In the genomic region with DNA sequence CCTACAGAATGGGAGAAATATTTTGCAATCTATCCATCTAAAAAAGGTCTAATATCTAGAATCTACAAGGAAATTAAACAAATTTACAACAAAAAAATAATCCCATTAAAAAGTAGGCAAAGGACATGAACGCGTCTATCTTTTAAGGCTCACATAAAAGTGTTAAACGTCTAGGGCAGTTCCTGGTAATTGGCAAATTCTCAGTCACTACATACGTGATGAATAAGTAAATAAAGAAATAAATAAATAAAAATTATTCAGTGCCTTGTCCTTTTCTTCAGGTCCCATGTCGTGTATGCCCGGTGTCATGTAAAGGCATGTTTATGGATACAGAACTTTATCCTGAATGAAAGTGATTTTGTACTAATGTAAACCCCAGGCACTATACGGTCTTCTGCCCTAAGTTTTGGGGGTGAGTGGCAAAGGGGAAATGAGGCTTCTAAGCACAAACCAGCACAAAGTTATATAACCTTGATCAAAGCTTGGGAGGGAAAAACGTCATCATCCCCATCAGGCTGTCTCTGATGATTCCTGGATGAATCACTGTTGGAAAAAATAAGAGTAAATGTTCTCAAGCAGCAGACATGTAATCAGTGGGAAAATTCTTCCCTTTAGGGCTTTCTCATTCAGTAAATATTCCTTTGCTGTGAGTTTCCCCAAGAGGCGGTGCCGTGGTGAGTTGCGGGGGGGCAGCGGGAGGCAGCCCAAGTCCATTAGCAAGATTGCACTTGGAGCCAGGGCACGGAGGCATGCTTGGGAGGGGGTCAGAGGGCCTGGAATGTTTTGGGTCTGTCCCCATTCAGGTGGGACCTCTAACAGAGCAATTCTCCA, we compare ENCODE assay signal across 8 cellular contexts. TPM values are rescaled to one million over a fixed set of nuclear protein-coding genes. Genes with fewer than 3 reads are reported as not detected.
DNase-seq lines count a peak whose midpoint lies in the region; TF ChIP-seq lines count a peak whose summit lies in the region.

No MANE protein-coding gene starts in this region.

- H3K36me3 ChIP-seq in fibroblast of lung (ENCODE audit: control insufficient read depth, insufficient read depth, low read length): no peaks in the 10 kb centered on the region

- peaks cover 48% of the 10 kb centered on the region for H3K4me1 Mint-ChIP-seq in osteocyte (ENCODE audit: unreplicated experiment)

- POLR2A ChIA-PET in RWPE1 (lab: Yijun Ruan, JAX; ENCODE audit: low non-redundant PET): no interaction called here

- no peaks in the 10 kb centered on the region for H4K20me1 ChIP-seq in fibroblast of lung (ENCODE audit: control insufficient read depth, extremely low read depth, insufficient read depth, low read length)

- CTCF ChIA-PET in RWPE1 (lab: Yijun Ruan, JAX): interaction anchor here (0.6 kb wide), 2 partner anchors 48 to 59 kb away, joined by 3 read pairs; no protein-coding TSS in a partner anchor

- H3K36me3 Mint-ChIP-seq in osteocyte (ENCODE audit: unreplicated experiment): no peaks in the 10 kb centered on the region

- no peak for TF ChIP-seq CTCF in AG09319 (IDR thresholded peaks at IDR 0.05; ENCODE audit: low read depth, low read length)
- TF ChIP-seq CTCF in RWPE1 (conservative IDR thresholded peaks at IDR 0.05; ENCODE audit: low read depth): no peak
- no peak for TF ChIP-seq CTCF in fibroblast of lung (conservative IDR thresholded peaks at IDR 0.05 in 1 of 2, IDR thresholded peaks at IDR 0.05 in 1 of 2; ENCODE audit: low read depth in 1 of 2, low read length in 2 of 2)
- TF ChIP-seq CTCF in osteocyte (IDR thresholded peaks at IDR 0.05): no peak

- H3K4me1 ChIP-seq in fibroblast of lung (ENCODE audit: control insufficient read depth, extremely low read depth, insufficient read depth, low read length): peaks cover 22% of the 10 kb centered on the region

- H3K4me2 ChIP-seq in fibroblast of lung (ENCODE audit: extremely low read depth, insufficient read depth, low read length): peak overlapping the region; percentile 19

- peak overlapping the region in 2 of 4 experiments; percentile 14 to 25 for H3K4me3 ChIP-seq in fibroblast of lung (replicated peaks in 1 of 4; ENCODE audit: control extremely low read depth in 1 of 4, insufficient read depth in 1 of 4, low read depth in 3 of 4, low read length in 4 of 4)

- peak overlapping the region; percentile 49 for H3K9ac ChIP-seq in fibroblast of lung (ENCODE audit: insufficient read depth, low read length)

- H3K27ac Mint-ChIP-seq in osteocyte (ENCODE audit: unreplicated experiment): peak overlapping the region; percentile 93

- H3K79me2 ChIP-seq in fibroblast of lung (ENCODE audit: control insufficient read depth, insufficient read depth, low read length): no peaks in the 10 kb centered on the region

- H2AFZ ChIP-seq in fibroblast of lung (ENCODE audit: low read length): no peak overlapping the region

- H3K9me3 Mint-ChIP-seq in osteocyte (ENCODE audit: unreplicated experiment): no peaks in the 10 kb centered on the region

- H3K27ac ChIP-seq in RWPE1 (peak overlapping the region; percentile 88), fibroblast of lung (ENCODE audit: insufficient read depth, low read length) (peak overlapping the region; percentile 68)

- H3K4me3 Mint-ChIP-seq in osteocyte (ENCODE audit: unreplicated experiment): peak overlapping the region; percentile 24

- H3K9me3 ChIP-seq in fibroblast of lung (ENCODE audit: control insufficient read depth, insufficient read depth, low read depth, low read length): no peaks in the 10 kb centered on the region

- H3K27me3 Mint-ChIP-seq in osteocyte (ENCODE audit: unreplicated experiment): no peaks in the 10 kb centered on the region

- no peaks in the 10 kb centered on the region for H3K27me3 ChIP-seq in fibroblast of lung (ENCODE audit: control insufficient read depth, insufficient read depth, low read length)

- DNase-seq in AG09319 (ENCODE audit: extremely low read depth, low read depth) (peak; percentile 90), RWPE1 (ENCODE audit: low spot score) (peak; percentile 94), fibroblast of lung (ENCODE audit: low read depth in 2 of 2) (peak; percentile 98 to 99), osteocyte (ENCODE audit: extremely low spot score, unreplicated experiment) (no peak), NCI-H187 treated with DMSO at 0.1 percent for 48 hours (lab: John Stamatoyannopoulos, UW) (no peak), iPS-NIHi11 (ENCODE audit: low spot score) (no peak), DMS114 treated with DMSO at 0.1 percent for 48 hours (lab: John Stamatoyannopoulos, UW; ENCODE audit: unreplicated experiment) (no peak)
- no peak for DNase-seq in stimulated activated CD4-positive, alpha-beta T cell treated with anti-CD3 and anti-CD28 coated beads, Interleukin-4, amount 100 ng/mL, for 4 hours

RNA-seq across cellular contexts. Expression of gene MICAL2, which starts 30.4 kb away (rescaled TPM):
- total RNA-seq in fibroblast of lung (88.6 and 275 TPM in 2 replicates), osteocyte (19.5 and 20.8 TPM in 2 replicates)
- 78.5 and 120 TPM in 2 replicates for polyA plus RNA-seq in fibroblast of lung
- polyA plus RNA-seq in fibroblast of lung (2012): 125 and 167 TPM in 2 replicates
- polyA minus RNA-seq in fibroblast of lung (ENCODE audit: low replicate concordance): 234 and 390 TPM in 2 replicates

Comparison
In these comparisons a context has a peak if more than half of its experiments do, and no peak if none do; other contexts are left out.
1. DNase-seq: peak in AG09319 (single experiment), RWPE1 (single experiment) and fibroblast of lung (2 of 2); none in osteocyte (single experiment), NCI-H187 treated with DMSO at 0.1 percent for 48 hours (single experiment), stimulated activated CD4-positive, alpha-beta T cell treated with anti-CD3 and anti-CD28 coated beads, Interleukin-4, amount 100 ng/mL, for 4 hours (0 of 2), iPS-NIHi11 (single experiment) and DMS114 treated with DMSO at 0.1 percent for 48 hours (single experiment).